In the genomic region with DNA sequence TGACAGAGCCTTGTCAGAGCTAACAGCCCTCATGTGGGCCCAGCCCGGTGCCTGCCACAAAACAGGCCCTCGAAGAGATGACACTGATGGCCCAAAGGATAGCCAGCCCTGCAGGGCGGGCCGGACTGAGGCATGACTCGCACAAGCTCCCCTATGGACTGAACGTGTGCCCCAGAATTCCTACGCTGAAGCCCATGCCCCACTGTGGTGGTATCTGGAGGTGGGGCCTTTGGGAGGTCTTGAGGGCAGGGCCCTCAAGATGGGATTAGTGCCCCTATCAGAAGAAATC, we compare ENCODE assay signal across 20 cellular contexts. TPM values are rescaled to one million over a fixed set of nuclear protein-coding genes. Genes with fewer than 3 reads are reported as not detected.
A peak's percentile ranks its signal among the peaks of the same experiment; 100 is the strongest.
DNase-seq lines count a peak whose midpoint lies in the region; ATAC-seq and TF ChIP-seq lines count a peak whose summit lies in the region.
"Had no signal": no experiment of that assay in that cellular context is flagged by ENCODE, and none has a peak within 500 bp of the region (broad histone marks: within the 10 kb centered on the region; RNA-seq: fewer than 3 reads in every experiment).

No MANE protein-coding gene starts in this region.

- H2AFZ ChIP-seq in neuronal stem cell (ENCODE audit: low read length): no peak overlapping the region

- H3K36me3 ChIP-seq in neuronal stem cell (replicated peaks in 1 of 2; ENCODE audit: control insufficient read depth in 2 of 2, insufficient read depth in 2 of 2, low read length in 2 of 2): peaks cover 8 to 17% of the 10 kb centered on the region in 2 donors

- DNase-seq in RWPE1 (ENCODE audit: low spot score) (no peak), dorsolateral prefrontal cortex (peak in 2 of 10 donors; percentile 22 to 38), neuronal stem cell (ENCODE audit: low spot score) (no peak), NCI-H1436 treated with DMSO at 0.1 percent for 48 hours (lab: John Stamatoyannopoulos, UW) (no peak), NCI-H2227 (lab: John Stamatoyannopoulos, UW; ENCODE audit: unreplicated experiment) (no peak)
- DNase-seq in activated CD4-positive, alpha-beta T cell treated with anti-CD3 and anti-CD28 coated beads, Interleukin-2, amount 50 U/mL, for 4 hours: no peak
- DNase-seq: COR-L47, DMS153, GDM1, H7, MM.1S, NCI-H1092, NCI-H1694, NCI-H2081 treated with DMSO at 0.1 percent for 48 hours, NCI-H748 treated with DMSO at 0.1 percent for 48 hours had no signal

- no peaks in the 10 kb centered on the region for H3K27me3 ChIP-seq in dorsolateral prefrontal cortex
- H3K27me3 ChIP-seq in neuronal stem cell (ENCODE audit: control insufficient read depth in 3 of 3, insufficient read depth in 3 of 3, low read depth in 1 of 3, low read length in 3 of 3): peaks cover 0 to 4% (median 0%) of the 10 kb centered on the region in 3 experiments

- WGBS in neuronal stem cell (ENCODE audit: extremely low coverage in 2 of 2, insufficient read length in 2 of 2, insufficient replicate concordance in 1 of 2), 2 donors: no CpG with 5 or more reads among the region's 7 CpGs

- no peak overlapping the region for H3K4me2 ChIP-seq in neuronal stem cell (ENCODE audit: insufficient read depth, low read length, poor library complexity, severe bottlenecking)

- no peak overlapping the region for H3K14ac ChIP-seq in neuronal stem cell (ENCODE audit: low read length)

- no peak for ATAC-seq in GM19351 (IDR thresholded peaks at IDR 0.05; ENCODE audit: unreplicated experiment)

- CTCF ChIA-PET in RWPE1 (lab: Yijun Ruan, JAX): interaction anchor here (1.0 to 1.1 kb wide), 2 partner anchors 9 to 152 kb away, joined by 4 read pairs; no protein-coding TSS in a partner anchor

- no peak overlapping the region for H3K23ac ChIP-seq in neuronal stem cell (ENCODE audit: low read depth, low read length, poor library complexity)

- H3K9ac ChIP-seq in neuronal stem cell (ENCODE audit: low read depth, low read length, poor library complexity): no peak overlapping the region

- H4K8ac ChIP-seq in neuronal stem cell (ENCODE audit: low read depth, low read length): no peak overlapping the region

- peaks cover 4 to 7% of the 10 kb centered on the region in 2 donors for H3K9me3 ChIP-seq in neuronal stem cell (replicated peaks in 1 of 2; ENCODE audit: control insufficient read depth in 2 of 2, insufficient read depth in 1 of 2, low read depth in 1 of 2, low read length in 2 of 2)

- no peak overlapping the region for H2BK15ac ChIP-seq in neuronal stem cell (ENCODE audit: low read length)

- no peak overlapping the region for H3K4ac ChIP-seq in neuronal stem cell (ENCODE audit: low read length)

- no peak overlapping the region for H2BK120ac ChIP-seq in neuronal stem cell (ENCODE audit: low read depth, low read length)

- POLR2A ChIA-PET in RWPE1 (lab: Yijun Ruan, JAX; ENCODE audit: low non-redundant PET): no interaction called here

- H2BK12ac ChIP-seq in neuronal stem cell (ENCODE audit: low read length): no peak overlapping the region

- no peaks in the 10 kb centered on the region for H3K79me1 ChIP-seq in neuronal stem cell (ENCODE audit: low read depth, low read length)

- no peak overlapping the region for H2AK5ac ChIP-seq in neuronal stem cell (ENCODE audit: low read depth, low read length)

- TF ChIP-seq CTCF in C4-2B (conservative IDR thresholded peaks at IDR 0.05): no peak
- TF ChIP-seq CTCF in RWPE1 (conservative IDR thresholded peaks at IDR 0.05; ENCODE audit: low read depth): no peak
- TF ChIP-seq CTCF in dorsolateral prefrontal cortex (IDR thresholded peaks at IDR 0.05 in 54 of 56, conservative IDR thresholded peaks at IDR 0.05 in 2 of 56; ENCODE audit: low read depth in 1 of 56, partially characterized antibody in 56 of 56): no peak

- H3K4me1 ChIP-seq in neuronal stem cell (ENCODE audit: control insufficient read depth in 2 of 2, insufficient read depth in 1 of 2, low read depth in 1 of 2, low read length in 2 of 2): peaks cover 9 to 19% of the 10 kb centered on the region in 2 donors

- peak overlapping the region; percentile 30 for H2BK5ac ChIP-seq in neuronal stem cell (ENCODE audit: low read length)

- H3K27ac ChIP-seq in C4-2B: peak overlapping the region; percentile 89
- H3K27ac ChIP-seq in RWPE1: peak overlapping the region; percentile 49
- peak overlapping the region in 39 of 59 donors; percentile 9 to 99 (median 96) for H3K27ac ChIP-seq in dorsolateral prefrontal cortex
- no peak overlapping the region for H3K27ac ChIP-seq in neuronal stem cell (replicated peaks; ENCODE audit: low read length)

- intact Hi-C loops in dorsolateral prefrontal cortex (cut with DNase I): no loop called here

- H3K4me3 ChIP-seq in dorsolateral prefrontal cortex: no peak overlapping the region
- H3K4me3 ChIP-seq in neuronal stem cell (ENCODE audit: low read length in 2 of 2): no peak overlapping the region

- no peak overlapping the region for H4K91ac ChIP-seq in neuronal stem cell (ENCODE audit: low read depth, low read length, poor library complexity)

- no peak overlapping the region for H3K18ac ChIP-seq in neuronal stem cell (ENCODE audit: low read length)

RNA-seq across cellular contexts. Expression of gene CHGA, which starts 38.6 kb away (rescaled TPM):
- 100 to 1,000 TPM; 128 to 561 (median 344) TPM for total RNA-seq in dorsolateral prefrontal cortex
- 0.14 TPM for polyA plus RNA-seq in neuronal stem cell (2013, experiment 1 of 2)
- polyA plus RNA-seq in neuronal stem cell (2013, experiment 2 of 2): 0.14 TPM
- total RNA-seq: Daoy, LHCN-M2 had no signal
- polyA plus RNA-seq: AG04450 had no signal
